7 cellular contexts compared by ENCODE assay signal in the genomic region with DNA sequence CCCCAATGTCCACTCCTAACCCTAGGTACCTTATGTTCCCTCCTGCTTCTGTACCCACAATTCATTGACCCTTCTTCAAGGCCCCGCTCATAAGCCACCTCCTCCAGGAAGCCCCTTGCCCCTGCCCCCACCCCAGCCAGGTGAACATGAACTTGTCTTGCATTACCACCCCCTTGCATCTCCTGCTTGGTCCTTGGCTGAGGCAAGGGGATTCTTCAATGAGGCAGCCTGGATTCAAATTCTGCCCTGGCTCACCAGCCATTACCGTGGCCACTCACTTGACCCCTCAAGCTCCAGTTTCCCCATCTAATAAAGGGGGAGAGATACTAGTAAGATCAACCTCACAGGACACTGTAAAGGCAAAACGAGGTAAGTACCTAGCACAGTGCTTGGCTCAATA.
"Had no signal": no experiment of that assay in that cellular context is flagged by ENCODE, and none has a peak within 500 bp of the region (broad histone marks: within the 10 kb centered on the region; RNA-seq: fewer than 3 reads in every experiment).

No MANE protein-coding gene starts in this region.

- DNase-seq: KBM-7, KG1 had no signal

- H3K27ac Mint-ChIP-seq: IgD-negative memory B cell had no signal

- ATAC-seq: HepG2, K562 had no signal

- H3K36me3 Mint-ChIP-seq: IgD-negative memory B cell had no signal

- H3K4me2 ChIP-seq: KMS-11 had no signal

- H3K27ac ChIP-seq: HL-60, KMS-11 had no signal

- H3K4me3 Mint-ChIP-seq: IgD-negative memory B cell had no signal

- H3K9me3 Mint-ChIP-seq: IgD-negative memory B cell had no signal

- H3K4me1 Mint-ChIP-seq: IgD-negative memory B cell had no signal

- H3K9ac ChIP-seq: KMS-11 had no signal

- H3K4me3 ChIP-seq: K562 had no signal
